In the genomic region with DNA sequence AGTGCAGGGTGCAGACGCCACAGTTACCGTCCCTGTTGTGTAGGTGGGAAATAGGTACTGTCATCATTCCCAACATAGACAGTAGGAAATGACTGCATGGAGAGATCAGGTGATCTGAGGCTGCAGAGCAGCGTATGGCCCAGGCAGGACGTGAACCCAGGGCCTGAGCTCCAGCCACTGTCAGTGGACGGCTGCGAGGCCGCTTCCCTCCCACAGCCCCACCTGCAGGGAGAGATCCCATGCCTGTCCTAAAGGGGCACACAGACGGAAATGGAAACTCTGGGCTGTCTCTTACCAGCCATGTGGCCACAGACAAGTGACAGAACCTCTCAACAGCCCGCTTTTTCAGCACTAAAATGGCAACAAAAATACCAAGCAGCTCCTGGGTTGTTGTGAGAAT, we compare ENCODE assay signal across 32 cellular contexts. TPM values are rescaled to one million over a fixed set of nuclear protein-coding genes. Genes with fewer than 3 reads are reported as not detected.
"Had no signal": no experiment of that assay in that cellular context is flagged by ENCODE, and none has a peak within 500 bp of the region (broad histone marks: within the 10 kb centered on the region; RNA-seq: fewer than 3 reads in every experiment).

No MANE protein-coding gene starts in this region.

- H3K27me3 ChIP-seq: MG63 had no signal

- H3K4me3 ChIP-seq: K562, MG63, SJCRH30, SK-N-MC had no signal

- H3K9me3 Mint-ChIP-seq: activated CD4-positive, alpha-beta memory T cell treated with anti-CD3 and anti-CD28 coated beads, Interleukin-2, amount 10 ng/mL, durations not matched to agents 7 days and 5 days; activated naive CD4-positive, alpha-beta T cell treated with anti-CD3 and anti-CD28 coated beads, Interleukin-2, amount 10 ng/mL, durations not matched to agents 7 days and 5 days; activated naive CD8-positive, alpha-beta T cell treated with anti-CD3 and anti-CD28 coated beads, Interleukin-2, amount 50 U/mL, for 24 hours had no signal

- ATAC-seq: activated naive CD8-positive, alpha-beta T cell treated with anti-CD3 and anti-CD28 coated beads, Interleukin-2, amount 50 U/mL, for 24 hours; activated T-cell treated with anti-CD3 and anti-CD28 coated beads, Interleukin-2, amount 50 U/mL, for 4 hours; K562; Panc1 had no signal

- H3K36me3 ChIP-seq: MG63, SJCRH30, WERI-Rb-1 had no signal

- H3K4me1 ChIP-seq: SJCRH30 had no signal

- H3K27ac Mint-ChIP-seq: activated CD4-positive, alpha-beta memory T cell treated with anti-CD3 and anti-CD28 coated beads, Interleukin-2, amount 10 ng/mL, durations not matched to agents 7 days and 5 days; activated naive CD4-positive, alpha-beta T cell treated with anti-CD3 and anti-CD28 coated beads, Interleukin-2, amount 10 ng/mL, durations not matched to agents 7 days and 5 days; activated naive CD8-positive, alpha-beta T cell; activated naive CD8-positive, alpha-beta T cell treated with anti-CD3 and anti-CD28 coated beads, Interleukin-2, amount 50 U/mL, for 24 hours; brain had no signal

- H3K4me3 Mint-ChIP-seq: activated CD4-positive, alpha-beta memory T cell treated with anti-CD3 and anti-CD28 coated beads, Interleukin-2, amount 10 ng/mL, durations not matched to agents 7 days and 5 days; activated naive CD4-positive, alpha-beta T cell treated with anti-CD3 and anti-CD28 coated beads, Interleukin-2, amount 10 ng/mL, durations not matched to agents 7 days and 5 days; activated naive CD8-positive, alpha-beta T cell; activated naive CD8-positive, alpha-beta T cell treated with anti-CD3 and anti-CD28 coated beads, Interleukin-2, amount 50 U/mL, for 24 hours; activated T-cell treated with anti-CD3 and anti-CD28 coated beads, Interleukin-2, amount 50 U/mL, for 4 hours; brain had no signal

- H3K4me1 Mint-ChIP-seq: activated CD4-positive, alpha-beta memory T cell treated with anti-CD3 and anti-CD28 coated beads, Interleukin-2, amount 10 ng/mL, durations not matched to agents 7 days and 5 days; activated naive CD4-positive, alpha-beta T cell treated with anti-CD3 and anti-CD28 coated beads, Interleukin-2, amount 10 ng/mL, durations not matched to agents 7 days and 5 days; activated naive CD8-positive, alpha-beta T cell treated with anti-CD3 and anti-CD28 coated beads, Interleukin-2, amount 50 U/mL, for 24 hours; brain had no signal

- H3K27ac ChIP-seq: SJCRH30, SK-N-MC, WERI-Rb-1 had no signal

- H3K36me3 Mint-ChIP-seq: activated naive CD4-positive, alpha-beta T cell treated with anti-CD3 and anti-CD28 coated beads, Interleukin-2, amount 10 ng/mL, durations not matched to agents 7 days and 5 days; activated naive CD8-positive, alpha-beta T cell; brain had no signal

- DNase-seq: activated CD4-positive, alpha-beta memory T cell treated with anti-CD3 and anti-CD28 coated beads, Interleukin-2, amount 10 ng/mL, durations not matched to agents 7 days and 5 days; activated CD4-positive, alpha-beta T cell treated with anti-CD3 and anti-CD28 coated beads for 1 hour; activated CD4-positive, alpha-beta T cell treated with anti-CD3 and anti-CD28 coated beads for 48 hours; activated CD4-positive, CD25-positive, alpha-beta regulatory T cell; activated CD8-positive, alpha-beta memory T cell treated with anti-CD3 and anti-CD28 coated beads for 24 hours; activated effector memory CD4-positive, alpha-beta T cell treated with Interleukin-2 at 50 U/mL for 16 hours; activated naive CD4-positive, alpha-beta T cell treated with anti-CD3 and anti-CD28 coated beads, Interleukin-2, amount 10 ng/mL, durations not matched to agents 7 days and 5 days; activated naive CD8-positive, alpha-beta T cell treated with anti-CD3 and anti-CD28 coated beads, Interleukin-2, amount 50 U/mL, for 24 hours; activated T-cell treated with anti-CD3 and anti-CD28 coated beads, Interleukin-2, amount 50 U/mL, for 4 hours; anterior cingulate cortex; caudate nucleus; MG63; NCI-H1048; NCI-H1105 treated with DMSO at 0.1 percent for 48 hours; NCI-H1436; NCI-H1694; NCI-H1930; NCI-H2081 treated with DMSO at 0.1 percent for 48 hours; NCI-H226; NCI-H446 treated with DMSO at 0.1 percent for 48 hours; NCI-H524; NCI-H69; SHP77; SJCRH30; T1000; WERI-Rb-1 had no signal

- FAIRE-seq: bronchial epithelial cell, K562 had no signal

- H3K9me3 ChIP-seq: MG63, SJCRH30 had no signal

RNA-seq across cellular contexts. Expression of a gene that starts 44.5 kb away (rescaled TPM):
- total RNA-seq: activated T-cell treated with anti-CD3 and anti-CD28 coated beads, Interleukin-2, amount 50 U/mL, for 4 hours; bronchial epithelial cell had no signal
